ENCODE assay signal across 8 cellular contexts in the genomic region with DNA sequence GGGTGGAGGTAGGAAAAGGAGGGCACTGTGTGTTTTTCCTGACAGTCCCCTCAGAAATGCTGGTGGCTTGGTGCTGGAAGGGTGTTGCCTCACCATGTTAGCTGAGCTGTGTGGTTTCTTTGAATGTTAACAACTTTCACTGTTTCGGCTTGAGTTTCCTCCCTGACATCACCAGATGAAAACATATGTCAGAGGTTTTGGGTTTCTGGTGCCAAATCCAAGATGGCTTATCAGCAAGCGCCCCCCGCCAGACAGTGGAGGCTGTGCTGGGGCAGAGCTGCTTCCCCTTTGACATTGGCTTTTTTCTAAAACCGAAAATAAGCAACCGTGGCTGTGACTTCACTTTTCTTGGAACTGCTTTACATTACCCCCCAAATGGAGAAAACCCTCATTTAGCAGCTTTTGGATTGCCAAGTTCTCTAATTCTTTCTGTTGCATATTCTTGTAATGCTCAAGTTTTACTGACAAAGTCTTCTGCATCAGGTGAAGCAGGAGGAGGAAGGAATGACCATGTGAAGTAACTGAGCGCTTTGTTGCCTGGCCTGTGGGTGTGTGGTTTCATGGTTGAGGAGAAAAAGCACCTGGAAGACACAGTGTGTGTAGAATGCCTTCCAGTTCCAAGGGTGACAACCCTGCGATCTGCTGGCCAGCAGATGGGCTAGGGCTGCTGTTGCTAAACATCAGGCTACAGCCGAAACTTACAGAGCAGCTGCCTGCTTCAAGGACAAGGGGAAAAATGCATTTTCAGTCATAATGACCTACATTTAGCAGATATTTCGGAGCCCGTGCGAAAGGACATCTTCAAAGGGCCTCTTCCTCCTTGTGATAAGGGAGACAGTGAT. TPM values are rescaled to one million over a fixed set of nuclear protein-coding genes. Genes with fewer than 3 reads are reported as not detected.
DNase-seq lines count a peak whose midpoint lies in the region; ATAC-seq, FAIRE-seq and TF ChIP-seq lines count a peak whose summit lies in the region.

No MANE protein-coding gene starts in this region.

- H3K9me3 Mint-ChIP-seq in CD4-positive, CD25-positive, alpha-beta regulatory T cell, result no peaks in the 10 kb centered on the region

- no peaks in the 10 kb centered on the region for H3K36me3 ChIP-seq in CD4-positive, CD25-positive, alpha-beta regulatory T cell (ENCODE audit: control insufficient read depth, insufficient read depth, low read length)
- H3K36me3 ChIP-seq in Karpas-422 (ENCODE audit: insufficient read depth, low read length) (0 out of 2 replicates have a peak, but pooled peaks cover 3% of the 10 kb centered on the region), HepG2 (replicated peaks in 1 of 2; ENCODE audit: control insufficient read depth in 1 of 2, insufficient read depth in 2 of 2, low read length in 2 of 2) (no peaks in the 10 kb centered on the region; a peak in 1 of 5 replicates), stomach (no peaks in the 10 kb centered on the region)

- BruUV-seq in HepG2 (replicated peaks; lab: Mats Ljungman, UMichigan), result no TSS peak

- WGBS in HepG2 (ENCODE audit: low lambda C conversion rate), result 91% methylated on average over 11 of the region's 11 CpGs
- 56 to 74% (median 71%) methylated on average over 11 of the region's 11 CpGs for WGBS in stomach, 5 donors
- 79 to 81% methylated on average over 11 of the region's 11 CpGs for WGBS in lower leg skin, 2 donors

- no peak for FAIRE-seq in HepG2 (lab: Jason Lieb, UNC)

- peak overlapping the region; percentile 65 for H3K4me3 ChIP-seq in CD4-positive, CD25-positive, alpha-beta regulatory T cell (ENCODE audit: low read depth, low read length)
- H3K4me3 ChIP-seq in Karpas-422 (ENCODE audit: low read length) (peak overlapping the region; percentile 29; the same call in 1 of the 2 replicates), HepG2 (replicated peaks in 1 of 3; ENCODE audit: insufficient read depth in 1 of 3, low read depth in 2 of 3, low read length in 3 of 3) (no peak overlapping the region), stomach (no peak overlapping the region), lower leg skin (ENCODE audit: low read depth, poor library complexity, severe bottlenecking) (no peak overlapping the region)

- peaks cover 8 to 47% (median 22%) of the 10 kb centered on the region in 4 donors for H3K4me1 Mint-ChIP-seq in CD4-positive, CD25-positive, alpha-beta regulatory T cell

- intact Hi-C loops in HepG2 (cut with micrococcal nuclease; ENCODE audit: unreplicated experiment), result no loop called here
- intact Hi-C loops in stomach (cut with DNase I; ENCODE audit: low total_unique reads), result loop anchor here (5.0 kb wide), 1 partner anchor 388 kb away; no protein-coding TSS in a partner anchor
- intact Hi-C loops in Right ventricle myocardium inferior (cut with DNase I), result loop anchor here (5.0 kb wide), 1 partner anchor 58 kb away; no protein-coding TSS in a partner anchor
- intact Hi-C loops in lower leg skin (cut with DNase I; ENCODE audit: low total_unique reads), result no loop called here

- peaks cover 25% of the 10 kb centered on the region for H3K4me1 ChIP-seq in CD4-positive, CD25-positive, alpha-beta regulatory T cell (ENCODE audit: control insufficient read depth, insufficient read depth, low read length, poor library complexity, severe bottlenecking)
- peaks cover 47% of the 10 kb centered on the region for H3K4me1 ChIP-seq in Karpas-422 (ENCODE audit: low read length)
- peaks cover 50% of the 10 kb centered on the region for H3K4me1 ChIP-seq in HepG2 (ENCODE audit: insufficient read depth, low read length)
- H3K4me1 ChIP-seq in stomach, result peaks cover 15 to 48% (median 28%) of the 10 kb centered on the region in 4 donors

- no peaks in the 10 kb centered on the region for H3K27me3 Mint-ChIP-seq in CD4-positive, CD25-positive, alpha-beta regulatory T cell

- no peaks in the 10 kb centered on the region for H3K79me2 ChIP-seq in Karpas-422 (ENCODE audit: low read length)
- H3K79me2 ChIP-seq in HepG2 (ENCODE audit: insufficient read depth, low read length), result peaks cover 3% of the 10 kb centered on the region

- DNase-seq in CD4-positive, CD25-positive, alpha-beta regulatory T cell, result peak in 2 of 3 donors; percentile 65 to 87
- DNase-seq in Karpas-422, result peak; percentile 76
- peak; percentile 68 for DNase-seq in activated CD8-positive, alpha-beta memory T cell treated with anti-CD3 and anti-CD28 coated beads, Interleukin-2, amount 50 U/mL, for 4 hours
- no peak for DNase-seq in HepG2 (ENCODE audit: low spot score)
- no peak for DNase-seq in stomach
- no peak for DNase-seq in Right ventricle myocardium inferior (ENCODE audit: missing footprints)
- no peak for DNase-seq in lower leg skin (ENCODE audit: low spot score in 2 of 2)

- H2AFZ ChIP-seq in Karpas-422 (ENCODE audit: low read length) (no peak overlapping the region), HepG2 (ENCODE audit: low read length) (no peak overlapping the region)

- H3K9me2 ChIP-seq in Karpas-422 (replicated peaks; ENCODE audit: insufficient read depth, low read length), result no peaks in the 10 kb centered on the region

- peak overlapping the region; percentile 28 for H3K27ac ChIP-seq in CD4-positive, CD25-positive, alpha-beta regulatory T cell (ENCODE audit: insufficient read depth, low read length, poor library complexity, severe bottlenecking)
- H3K27ac ChIP-seq in Karpas-422 (ENCODE audit: low read length), result peak overlapping the region; percentile 52
- no peak overlapping the region for H3K27ac ChIP-seq in HepG2 (ENCODE audit: extremely low read length, insufficient read depth, low read length)
- H3K27ac ChIP-seq in stomach, result peak overlapping the region in 3 of 5 donors; percentile 8 to 73 (median 34)

- TF ChIP-seq CTCF in HepG2 (CRISPR knock-in tag; IDR thresholded peaks at IDR 0.05) (0 out of 2 replicates have a peak, but pooled peaks have one; percentile 22), stomach (IDR thresholded peaks at IDR 0.05) (no peak), lower leg skin (IDR thresholded peaks at IDR 0.05) (no peak)

- TF ChIP-seq POLR2A in HepG2 (IDR thresholded peaks at IDR 0.05; ENCODE audit: insufficient read depth in 1 of 2, low read depth in 2 of 2, low read length in 2 of 2) (no peak), stomach (IDR thresholded peaks at IDR 0.05) (no peak), lower leg skin (IDR thresholded peaks at IDR 0.05) (no peak)

- H3K9ac ChIP-seq in Karpas-422 (ENCODE audit: low read length), result peak overlapping the region; percentile 14
- H3K9ac ChIP-seq in HepG2 (ENCODE audit: insufficient read depth, low read depth, low read length), result no peak overlapping the region

- CTCF ChIA-PET in HepG2 (lab: Yijun Ruan, JAX; ENCODE audit: low intra/inter-chr PET ratio, low total read pairs), result interaction anchor here (3.8 kb wide), 1 partner anchor 100 kb away, joined by 38 read pairs; a partner anchor contains a TSS

- H4K20me1 ChIP-seq in Karpas-422 (ENCODE audit: insufficient read depth, low read depth, low read length) (peaks cover 15% of the 10 kb centered on the region; the same call in 1 of the 2 replicates), HepG2 (ENCODE audit: insufficient read depth, low read length) (no peaks in the 10 kb centered on the region)

- ATAC-seq in CD4-positive, CD25-positive, alpha-beta regulatory T cell (ENCODE audit: low read depth in 2 of 2), result peak; percentile 86
- ATAC-seq in GM21515 (IDR thresholded peaks at IDR 0.05; ENCODE audit: unreplicated experiment) (peak; percentile 53), HepG2 (no peak), Right ventricle myocardium inferior (no peak)

- peak overlapping the region; percentile 88 to 90 (median 89) for H3K27ac Mint-ChIP-seq in CD4-positive, CD25-positive, alpha-beta regulatory T cell

- POLR2A ChIA-PET in HepG2 (lab: Yijun Ruan, JAX), result interaction anchor here (1.2 to 2.1 kb wide), 2 partner anchors 9 to 99 kb away, joined by 4 to 8 read pairs; a partner anchor contains a TSS

- no peaks in the 10 kb centered on the region for H3K27me3 ChIP-seq in CD4-positive, CD25-positive, alpha-beta regulatory T cell (ENCODE audit: control insufficient read depth, insufficient read depth, low read length)
- H3K27me3 ChIP-seq in Karpas-422 (ENCODE audit: low read length) (no peaks in the 10 kb centered on the region), HepG2 (ENCODE audit: control insufficient read depth in 1 of 2, insufficient read depth in 2 of 2, low read length in 2 of 2) (no peaks in the 10 kb centered on the region), stomach (peaks cover 0 to 20% (median 0%) of the 10 kb centered on the region in 3 donors)

- in situ Hi-C loops in HepG2 (cut with HindIII; ENCODE audit: extremely low pct_ligation_motif_present, low pct_unique_long_range_greater_than_20kb), result no loop called here

- no peak for TF ChIP-seq RAD21 in HepG2 (CRISPR knock-in tag; IDR thresholded peaks at IDR 0.05)

- TF ChIP-seq EP300 in HepG2 (IDR thresholded peaks at IDR 0.05; ENCODE audit: low read depth in 2 of 2, low read length in 2 of 2) (no peak), HepG2 (CRISPR knock-in tag; IDR thresholded peaks at IDR 0.05; ENCODE audit: borderline replicate concordance) (no peak), stomach (IDR thresholded peaks at IDR 0.05) (no peak)

- peak overlapping the region; percentile 55 to 82 (median 74) for H3K4me3 Mint-ChIP-seq in CD4-positive, CD25-positive, alpha-beta regulatory T cell

- H3K36me3 Mint-ChIP-seq in CD4-positive, CD25-positive, alpha-beta regulatory T cell, result peaks cover 5% of the 10 kb centered on the region

- H3K4me2 ChIP-seq in Karpas-422 (ENCODE audit: low read depth, low read length, poor library complexity, severe bottlenecking), result peak overlapping the region; percentile 60
- no peak overlapping the region for H3K4me2 ChIP-seq in HepG2 (ENCODE audit: low read depth, low read length)

- H3K9me3 ChIP-seq in CD4-positive, CD25-positive, alpha-beta regulatory T cell (ENCODE audit: control insufficient read depth in 2 of 2, low read length in 2 of 2), result no peaks in the 10 kb centered on the region
- H3K9me3 ChIP-seq in Karpas-422 (ENCODE audit: low read length), result no peaks in the 10 kb centered on the region
- no peaks in the 10 kb centered on the region for H3K9me3 ChIP-seq in HepG2 (ENCODE audit: low read length)
- no peaks in the 10 kb centered on the region for H3K9me3 ChIP-seq in stomach

RNA-seq across cellular contexts. Expression of a gene that starts 9.7 kb away (rescaled TPM):
- 4.3 TPM for total RNA-seq in CD4-positive, CD25-positive, alpha-beta regulatory T cell
- 10 to 100 TPM in 2 of 4 donors, 1 to 10 TPM in 2; 7.4 to 15.3 (median 11.1) TPM for polyA plus RNA-seq in CD4-positive, CD25-positive, alpha-beta regulatory T cell
- 19.4 and 45.2 TPM in 2 replicates for total RNA-seq in Karpas-422 (2014; rRNA removed; shearing (Covaris generic); ENCODE audit: low replicate concordance)
- total RNA-seq in HepG2 (2016; rRNA removed; fragmentation: Illumina TruSeq; extraction: Trizol) (55.7 and 65.3 TPM in 2 replicates), stomach (10 to 100 TPM in 3 of 5 donors, 1 to 10 TPM in 2; 2.3 to 79.9 (median 10.5) TPM), Right ventricle myocardium inferior (0.76 TPM), lower leg skin (10 to 100 TPM in 1 of 4 donors, 1 to 10 TPM in 3; 5.9 to 12.7 (median 7.9) TPM)
- 8.6 and 11.0 TPM in 2 replicates for total RNA-seq in HepG2 (2016; cell fraction: cytosol; rRNA removed; fragmentation: Illumina TruSeq; extraction: Trizol; ENCODE audit: low read depth)
- 51.5 and 55.7 TPM in 2 replicates for total RNA-seq in HepG2 (2016; cell fraction: insoluble cytoplasmic fraction; rRNA removed; fragmentation: Illumina TruSeq; extraction: Trizol)
- 28.4 and 29.3 TPM in 2 replicates for total RNA-seq in HepG2 (2016; cell fraction: membrane; rRNA removed; fragmentation: Illumina TruSeq; extraction: Trizol)
- total RNA-seq in HepG2 (2016; cell fraction: nucleus; rRNA removed; fragmentation: Illumina TruSeq; extraction: Trizol), result 23.6 and 25.7 TPM in 2 replicates
- polyA plus RNA-seq in HepG2 (2011; rRNA removed) (15.3 and 24.5 TPM in 2 replicates), stomach (1 to 10 TPM; 6.9 to 9.6 (median 7.0) TPM)
- polyA plus RNA-seq in HepG2 (2011; cell fraction: cytosol; rRNA removed), result 18.8 and 22.1 TPM in 2 replicates
- polyA plus RNA-seq in HepG2 (2011; cell fraction: nucleus; rRNA removed), result 10.4 and 11.9 TPM in 2 replicates
- polyA plus RNA-seq in HepG2 (2012), result 19.5 and 50.3 TPM in 2 replicates
- 10.8 and 11.1 TPM in 2 replicates for polyA plus RNA-seq in HepG2 (2016; cell fraction: cytosol; fragmentation: Illumina TruSeq; extraction: Trizol; ENCODE audit: low read depth)
- polyA plus RNA-seq in HepG2 (2016; cell fraction: insoluble cytoplasmic fraction; fragmentation: Illumina TruSeq; extraction: Trizol; ENCODE audit: low read depth), result 90.6 and 102 TPM in 2 replicates
- 27.3 and 29.2 TPM in 2 replicates for polyA plus RNA-seq in HepG2 (2016; cell fraction: membrane; fragmentation: Illumina TruSeq; extraction: Trizol; ENCODE audit: low read depth)
- 54.0 and 54.7 TPM in 2 replicates for polyA plus RNA-seq in HepG2 (2016; cell fraction: nucleus; fragmentation: Illumina TruSeq; extraction: Trizol; ENCODE audit: insufficient read depth, low read depth)
- 9.1 and 22.0 TPM in 2 replicates for polyA minus RNA-seq in HepG2 (2011; rRNA and poly(A)+ RNA removed; ENCODE audit: low replicate concordance)
- 12.6 and 15.4 TPM in 2 replicates for polyA minus RNA-seq in HepG2 (2011; cell fraction: cytosol; rRNA and poly(A)+ RNA removed)
- 8.4 and 8.7 TPM in 2 replicates for polyA minus RNA-seq in HepG2 (2011; cell fraction: nucleus; rRNA and poly(A)+ RNA removed)

Comparison
In these comparisons a context has a peak if more than half of its experiments do, and no peak if none do; other contexts are left out.
1. ATAC-seq: peak in CD4-positive, CD25-positive, alpha-beta regulatory T cell (2 of 2) and GM21515 (single experiment); none in HepG2 (single experiment) and Right ventricle myocardium inferior (single experiment).
2. DNase-seq: peak in CD4-positive, CD25-positive, alpha-beta regulatory T cell (2 of 3), Karpas-422 (single experiment) and activated CD8-positive, alpha-beta memory T cell treated with anti-CD3 and anti-CD28 coated beads, Interleukin-2, amount 50 U/mL, for 4 hours (single experiment); none in HepG2 (single experiment), stomach (single experiment), Right ventricle myocardium inferior (single experiment) and lower leg skin (0 of 2).
3. H3K4me3 ChIP-seq: peak in CD4-positive, CD25-positive, alpha-beta regulatory T cell (single experiment) and Karpas-422 (single experiment); none in HepG2 (0 of 3), stomach (0 of 4) and lower leg skin (single experiment).
4. intact Hi-C loops: an anchor here in stomach (5.0 kb wide) and Right ventricle myocardium inferior (5.0 kb wide); none called in HepG2 and lower leg skin.